Comparison of ENCODE assay signal across 8 cellular contexts in genomic region chr1:206635080-206635982, GRCh38. TPM values are rescaled to one million over a fixed set of nuclear protein-coding genes. Genes with fewer than 3 reads are reported as not detected.
DNase-seq lines count a peak whose midpoint lies in the region; ATAC-seq and TF ChIP-seq lines count a peak whose summit lies in the region.

TSS of gene DYRK3 (plus strand) at chr1:206635536. CDS start at chr1:206635704, 168 bp downstream.

- no peaks in the 10 kb centered on the region for H3K36me3 ChIP-seq in prostate gland
- H3K36me3 ChIP-seq in urinary bladder (ENCODE audit: insufficient read depth), result peaks cover 4% of the 10 kb centered on the region

- H3K27ac ChIP-seq in prostate gland, result peak within 1 kb of the TSS; percentile 73 to 79
- H3K27ac ChIP-seq in urinary bladder (ENCODE audit: low read depth), result peak within 1 kb of the TSS; percentile 61

- peak within 1 kb of the TSS; percentile 93 for H3K4me3 Mint-ChIP-seq in T-helper 17 cell

- TF ChIP-seq CTCF in prostate gland (IDR thresholded peaks at IDR 0.05), result peak in 3 of 4 experiments; percentile 14 to 54 (median 43)

- peak within 1 kb of the TSS; percentile 93 for H3K27ac Mint-ChIP-seq in T-helper 17 cell

- ATAC-seq in HG02884 (IDR thresholded peaks at IDR 0.05; ENCODE audit: unreplicated experiment) (peak; percentile 78), T-helper 17 cell (peak; percentile 96), left ventricle myocardium superior (peak; percentile 98)

- under 1% methylated on average over 68 of the region's 85 CpGs for WGBS in prostate gland
- under 1% methylated on average over 85 of the region's 85 CpGs for WGBS in urinary bladder

- H3K4me3 ChIP-seq in prostate gland, result peak within 1 kb of the TSS; percentile 80 to 98
- H3K4me3 ChIP-seq in urinary bladder (ENCODE audit: low read depth, low read length), result peak within 1 kb of the TSS; percentile 79

- DNase-seq in NCI-H1694 (lab: John Stamatoyannopoulos, UW) (peak; percentile 76), T-helper 17 cell (peak; percentile 81 to 89 (median 87)), amygdala (lab: John Stamatoyannopoulos, UW) (peak in 55 of 56 donors; percentile 38 to 95 (median 83)), left ventricle myocardium superior (peak; percentile 98), prostate gland (ENCODE audit: low spot score) (peak; percentile 94)

- intact Hi-C loops in left ventricle myocardium superior (cut with micrococcal nuclease), result no loop called here
- intact Hi-C loops in prostate gland (cut with DNase I), result loop anchor here (2.0 to 10.0 kb wide), 4 partner anchors 29 to 277 kb away; no protein-coding TSS in a partner anchor

- no peaks in the 10 kb centered on the region for H3K9me3 ChIP-seq in T-helper 17 cell (ENCODE audit: control insufficient read depth, low read length, poor library complexity, severe bottlenecking)
- H3K9me3 ChIP-seq in prostate gland, result no peaks in the 10 kb centered on the region

- H3K4me1 ChIP-seq in prostate gland (replicated peaks), result peaks cover 5% of the 10 kb centered on the region
- H3K4me1 ChIP-seq in urinary bladder (ENCODE audit: insufficient read depth), result peaks cover 1% of the 10 kb centered on the region

- peaks cover 23% of the 10 kb centered on the region for H3K27me3 Mint-ChIP-seq in T-helper 17 cell

- H3K27me3 ChIP-seq in prostate gland (replicated peaks; ENCODE audit: insufficient read depth), result no peaks in the 10 kb centered on the region

- H3K36me3 Mint-ChIP-seq in T-helper 17 cell (ENCODE audit: low read depth), result no peaks in the 10 kb centered on the region

- peaks cover 17% of the 10 kb centered on the region for H3K4me1 Mint-ChIP-seq in T-helper 17 cell

- TF ChIP-seq POLR2A in GM15510 (IDR thresholded peaks at IDR 0.05; ENCODE audit: borderline replicate concordance, extremely low read depth, insufficient read length) (peak; percentile 81), prostate gland (IDR thresholded peaks at IDR 0.05) (peak; percentile 98)

RNA-seq across cellular contexts. Expression of gene DYRK3, which starts in this region (rescaled TPM):
- total RNA-seq in T-helper 17 cell (1 to 10 TPM; 3.0 to 3.6 TPM), left ventricle myocardium superior (22.2 TPM), prostate gland (1 to 10 TPM; 2.6 to 9.7 TPM), urinary bladder (12.8 TPM)
- 5.6 TPM for polyA plus RNA-seq in urinary bladder

Comparison
In these comparisons a context has a peak if more than half of its experiments do, and no peak if none do; other contexts are left out.
1. Peak in every context shown above with its lines: DNase-seq, ATAC-seq, H3K4me3 ChIP-seq and H3K27ac ChIP-seq.